15 cellular contexts compared by ENCODE assay signal in the genomic region with DNA sequence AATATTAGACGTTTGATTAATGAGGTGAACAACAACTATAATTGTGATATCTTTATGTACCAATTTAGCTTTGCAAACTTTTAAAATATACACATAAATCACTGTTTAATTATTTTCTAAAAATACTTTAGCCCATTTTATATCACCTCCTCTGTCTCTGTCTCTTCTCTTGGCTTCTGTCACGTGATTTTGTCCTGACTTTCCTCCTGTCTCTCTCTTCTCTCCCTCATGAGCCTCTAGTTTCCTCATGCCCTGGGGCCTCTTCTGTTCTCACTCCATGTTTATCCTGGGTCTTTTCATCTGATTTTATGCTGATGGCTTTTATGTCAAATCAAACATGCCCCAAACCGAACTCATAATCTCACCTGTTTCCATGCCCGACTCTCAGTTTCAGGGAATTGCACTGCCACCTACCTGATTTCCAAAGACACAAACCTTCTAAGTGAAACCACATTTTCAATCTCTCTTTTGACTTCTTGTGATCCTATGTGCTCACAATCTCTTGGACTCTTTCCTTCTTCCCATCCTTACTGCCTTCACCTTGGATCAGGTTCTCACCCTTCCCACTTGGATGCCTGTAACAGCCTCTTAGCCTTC.
"Had no signal": no experiment of that assay in that cellular context is flagged by ENCODE, and none has a peak within 500 bp of the region (broad histone marks: within the 10 kb centered on the region; RNA-seq: fewer than 3 reads in every experiment).

No MANE protein-coding gene starts in this region.

- H3K27ac ChIP-seq: epithelial cell of prostate, thoracic aorta, upper lobe of right lung had no signal

- H3K27me3 Mint-ChIP-seq: activated B cell treated with CpG ODN at 0.5 μM for 24 hours had no signal

- H3K36me3 ChIP-seq: thoracic aorta, upper lobe of right lung had no signal

- ATAC-seq: activated naive CD8-positive, alpha-beta T cell treated with anti-CD3 and anti-CD28 coated beads, Interleukin-2, amount 50 U/mL, for 24 hours; naive thymus-derived CD4-positive, alpha-beta T cell; upper lobe of right lung had no signal

- DNase-seq: activated B cell treated with CpG ODN at 0.5 μM for 24 hours; activated CD4-positive, alpha-beta T cell treated with anti-CD3 and anti-CD28 coated beads for 48 hours; activated naive CD4-positive, alpha-beta T cell treated with anti-CD3 and anti-CD28 coated beads for 36 hours; activated naive CD8-positive, alpha-beta T cell treated with anti-CD3 and anti-CD28 coated beads, Interleukin-2, amount 50 U/mL, for 24 hours; aorta; cerebellar nuclear complex; effector memory CD4-positive, alpha-beta T cell; islet precursor cell; mammary epithelial cell; naive thymus-derived CD4-positive, alpha-beta T cell; upper lobe of right lung had no signal

- H3K27me3 ChIP-seq: upper lobe of right lung had no signal

- H3K27ac Mint-ChIP-seq: activated B cell treated with CpG ODN at 0.5 μM for 24 hours; activated naive CD4-positive, alpha-beta T cell treated with anti-CD3 and anti-CD28 coated beads for 36 hours; activated naive CD8-positive, alpha-beta T cell treated with anti-CD3 and anti-CD28 coated beads, Interleukin-2, amount 50 U/mL, for 24 hours; naive thymus-derived CD4-positive, alpha-beta T cell; stimulated activated effector memory CD8-positive, alpha-beta T cell treated with anti-CD3 and anti-CD28 coated beads, Interleukin-12 subunit alpha, Interleukin-12 subunit beta, amount 100 ng/mL, for 72 hours; T-helper 2 cell treated with Interferon-gamma antibody and Interleukin-4, amounts not matched to agents 5 μg/mL and 100 μg/mL, for 36 hours had no signal

- H3K4me3 ChIP-seq: thoracic aorta, upper lobe of right lung had no signal

- H3K36me3 Mint-ChIP-seq: stimulated activated effector memory CD8-positive, alpha-beta T cell treated with anti-CD3 and anti-CD28 coated beads, Interleukin-12 subunit alpha, Interleukin-12 subunit beta, amount 100 ng/mL, for 72 hours had no signal

- H3K4me1 ChIP-seq: upper lobe of right lung had no signal

- H3K9me3 Mint-ChIP-seq: activated naive CD4-positive, alpha-beta T cell treated with anti-CD3 and anti-CD28 coated beads for 36 hours; T-helper 2 cell treated with Interferon-gamma antibody and Interleukin-4, amounts not matched to agents 5 μg/mL and 100 μg/mL, for 36 hours had no signal

- H3K9me3 ChIP-seq: thoracic aorta, upper lobe of right lung had no signal

- H3K4me3 Mint-ChIP-seq: activated B cell treated with CpG ODN at 0.5 μM for 24 hours; activated naive CD4-positive, alpha-beta T cell treated with anti-CD3 and anti-CD28 coated beads for 36 hours; activated naive CD8-positive, alpha-beta T cell treated with anti-CD3 and anti-CD28 coated beads, Interleukin-2, amount 50 U/mL, for 24 hours; naive thymus-derived CD4-positive, alpha-beta T cell; stimulated activated effector memory CD8-positive, alpha-beta T cell treated with anti-CD3 and anti-CD28 coated beads, Interleukin-12 subunit alpha, Interleukin-12 subunit beta, amount 100 ng/mL, for 72 hours; T-helper 2 cell treated with Interferon-gamma antibody and Interleukin-4, amounts not matched to agents 5 μg/mL and 100 μg/mL, for 36 hours had no signal

- H3K4me1 Mint-ChIP-seq: activated B cell treated with CpG ODN at 0.5 μM for 24 hours; activated naive CD8-positive, alpha-beta T cell treated with anti-CD3 and anti-CD28 coated beads, Interleukin-2, amount 50 U/mL, for 24 hours; naive thymus-derived CD4-positive, alpha-beta T cell; stimulated activated effector memory CD8-positive, alpha-beta T cell treated with anti-CD3 and anti-CD28 coated beads, Interleukin-12 subunit alpha, Interleukin-12 subunit beta, amount 100 ng/mL, for 72 hours had no signal
